26 cellular contexts compared by ENCODE assay signal in the genomic region with DNA sequence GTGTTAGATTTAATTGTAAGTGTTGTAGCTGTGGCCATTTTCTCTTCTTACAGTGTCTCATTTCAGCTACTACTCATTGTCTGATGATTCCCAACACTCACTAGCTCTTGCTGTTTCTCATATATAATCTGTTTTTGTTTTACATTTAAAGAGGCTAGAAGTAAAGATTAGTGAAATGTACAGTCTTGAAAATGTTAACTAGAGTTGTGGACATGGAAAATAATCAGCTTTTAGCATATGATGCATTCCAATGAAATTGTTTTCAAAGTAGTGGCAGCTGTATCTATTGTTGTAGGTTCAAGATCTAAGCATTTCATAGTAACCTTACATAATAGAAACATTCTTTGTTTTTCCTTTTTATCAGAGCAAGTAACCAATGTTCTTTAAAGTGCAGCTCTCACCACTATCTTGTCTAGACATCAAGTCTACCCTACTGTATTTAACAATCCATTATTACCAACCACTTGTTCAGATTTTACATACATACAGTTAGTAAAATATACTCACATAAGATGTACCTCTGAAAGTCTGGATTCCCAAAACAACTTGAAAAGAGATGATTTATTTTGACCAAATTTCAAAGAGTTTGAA.
"Had no signal": no experiment of that assay in that cellular context is flagged by ENCODE, and none has a peak within 500 bp of the region (broad histone marks: within the 10 kb centered on the region; RNA-seq: fewer than 3 reads in every experiment).

No MANE protein-coding gene starts in this region.

- H3K4me3 Mint-ChIP-seq: activated CD4-positive, alpha-beta memory T cell treated with anti-CD3 and anti-CD28 coated beads, Interleukin-2, amount 10 ng/mL, durations not matched to agents 7 days and 5 days; activated CD4-positive, alpha-beta T cell treated with anti-CD3 and anti-CD28 coated beads, Interleukin-2, amount 10 ng/mL, durations not matched to agents 24 days and 14 days; activated naive CD4-positive, alpha-beta T cell treated with anti-CD3 and anti-CD28 coated beads, Interleukin-2, amount 50 U/mL, for 24 hours; activated T-helper 1 cell treated with anti-CD3 and anti-CD28 coated beads, Interleukin-12 subunit alpha, Interleukin-12 subunit beta, Interleukin-2, Interleukin-4 antibody, amounts not matched to agents 30 ng/mL and 10 ng/mL and 1 ng/mL, durations not matched to agents 14 hours and 24 hours and 36 hours; natural killer cell; stimulated activated naive CD8-positive, alpha-beta T cell treated with anti-CD3 and anti-CD28 coated beads, Interleukin-15, Interleukin-2, amounts not matched to agents 100 ng/mL and 50 ng/mL, for 24 hours had no signal

- H3K4me1 Mint-ChIP-seq: activated CD4-positive, alpha-beta memory T cell treated with anti-CD3 and anti-CD28 coated beads, Interleukin-2, amount 10 ng/mL, durations not matched to agents 7 days and 5 days; activated CD4-positive, alpha-beta T cell treated with anti-CD3 and anti-CD28 coated beads, Interleukin-2, amount 10 ng/mL, durations not matched to agents 24 days and 14 days had no signal

- H3K4me1 ChIP-seq: adrenal gland, ascending aorta, esophagus squamous epithelium, heart left ventricle, pancreas, psoas muscle, thyroid gland had no signal

- H3K9me3 Mint-ChIP-seq: activated CD4-positive, alpha-beta memory T cell treated with anti-CD3 and anti-CD28 coated beads, Interleukin-2, amount 10 ng/mL, durations not matched to agents 7 days and 5 days; activated CD4-positive, alpha-beta T cell treated with anti-CD3 and anti-CD28 coated beads, Interleukin-2, amount 10 ng/mL, durations not matched to agents 24 days and 14 days; activated naive CD4-positive, alpha-beta T cell treated with anti-CD3 and anti-CD28 coated beads, Interleukin-2, amount 50 U/mL, for 24 hours; activated T-helper 1 cell treated with anti-CD3 and anti-CD28 coated beads, Interleukin-12 subunit alpha, Interleukin-12 subunit beta, Interleukin-2, Interleukin-4 antibody, amounts not matched to agents 30 ng/mL and 10 ng/mL and 1 ng/mL, durations not matched to agents 14 hours and 24 hours and 36 hours; natural killer cell; stimulated activated naive CD8-positive, alpha-beta T cell treated with anti-CD3 and anti-CD28 coated beads, Interleukin-15, Interleukin-2, amounts not matched to agents 100 ng/mL and 50 ng/mL, for 24 hours had no signal

- H3K27me3 Mint-ChIP-seq: activated CD4-positive, alpha-beta memory T cell treated with anti-CD3 and anti-CD28 coated beads, Interleukin-2, amount 10 ng/mL, durations not matched to agents 7 days and 5 days; activated CD4-positive, alpha-beta T cell treated with anti-CD3 and anti-CD28 coated beads, Interleukin-2, amount 10 ng/mL, durations not matched to agents 24 days and 14 days; activated naive CD4-positive, alpha-beta T cell treated with anti-CD3 and anti-CD28 coated beads, Interleukin-2, amount 50 U/mL, for 24 hours; stimulated activated naive CD8-positive, alpha-beta T cell treated with anti-CD3 and anti-CD28 coated beads, Interleukin-15, Interleukin-2, amounts not matched to agents 100 ng/mL and 50 ng/mL, for 24 hours had no signal

- H3K27ac ChIP-seq: adrenal gland, ascending aorta, esophagus squamous epithelium, heart left ventricle, neutrophil, pancreas, psoas muscle, thyroid gland, VCaP had no signal

- H3K4me3 ChIP-seq: adrenal gland, ascending aorta, esophagus squamous epithelium, heart left ventricle, pancreas, psoas muscle, thyroid gland had no signal

- ATAC-seq: activated CD4-positive, CD25-positive, alpha-beta regulatory T cell treated with anti-CD3 and anti-CD28 coated beads, Interleukin-2, amount 50 U/mL, for 24 hours; heart left ventricle; left ventricle myocardium superior; natural killer cell; pancreas; psoas muscle; right cardiac atrium had no signal

- H3K27me3 ChIP-seq: adrenal gland, ascending aorta, esophagus squamous epithelium, heart left ventricle, neutrophil, pancreas, thyroid gland had no signal

- H3K27ac Mint-ChIP-seq: activated CD4-positive, alpha-beta memory T cell treated with anti-CD3 and anti-CD28 coated beads, Interleukin-2, amount 10 ng/mL, durations not matched to agents 7 days and 5 days; activated CD4-positive, alpha-beta T cell treated with anti-CD3 and anti-CD28 coated beads, Interleukin-2, amount 10 ng/mL, durations not matched to agents 24 days and 14 days; activated T-helper 1 cell treated with anti-CD3 and anti-CD28 coated beads, Interleukin-12 subunit alpha, Interleukin-12 subunit beta, Interleukin-2, Interleukin-4 antibody, amounts not matched to agents 30 ng/mL and 10 ng/mL and 1 ng/mL, durations not matched to agents 14 hours and 24 hours and 36 hours; natural killer cell; stimulated activated naive CD8-positive, alpha-beta T cell treated with anti-CD3 and anti-CD28 coated beads, Interleukin-15, Interleukin-2, amounts not matched to agents 100 ng/mL and 50 ng/mL, for 24 hours had no signal

- DNase-seq: activated CD4-positive, alpha-beta memory T cell treated with anti-CD3 and anti-CD28 coated beads, Interleukin-2, amount 10 ng/mL, durations not matched to agents 7 days and 5 days; activated CD4-positive, alpha-beta T cell treated with anti-CD3 and anti-CD28 coated beads, Interleukin-2, amount 10 ng/mL, durations not matched to agents 24 days and 14 days; activated gamma-delta T cell treated with Interleukin-2 at 50 U/mL for 16 hours; adrenal gland; central memory CD4-positive, alpha-beta T cell; effector memory CD4-positive, alpha-beta T cell; esophagus squamous epithelium; heart left ventricle; left ventricle myocardium superior; mammary epithelial cell; midbrain; natural killer cell; pancreas; psoas muscle; right cardiac atrium; stimulated activated CD4-positive, alpha-beta T cell treated with anti-CD3 and anti-CD28 coated beads, Interleukin-12 subunit alpha, Interleukin-12 subunit beta, amount 100 ng/mL, for 4 hours; stimulated activated CD4-positive, alpha-beta T cell treated with anti-CD3 and anti-CD28 coated beads, Interleukin-4, amount 100 ng/mL, for 4 hours; substantia nigra; thyroid gland had no signal
